9 cellular contexts compared by ENCODE assay signal in genomic region chr20:25247100-25247665, GRCh38. TPM values are rescaled to one million over a fixed set of nuclear protein-coding genes. Genes with fewer than 3 reads are reported as not detected.
A peak's percentile ranks its signal among the peaks of the same experiment; 100 is the strongest.
DNase-seq lines count a peak whose midpoint lies in the region; ATAC-seq, FAIRE-seq and TF ChIP-seq lines count a peak whose summit lies in the region.
"Had no signal": no experiment of that assay in that cellular context is flagged by ENCODE, and none has a peak within 500 bp of the region (broad histone marks: within the 10 kb centered on the region; RNA-seq: fewer than 3 reads in every experiment).

No MANE protein-coding gene starts in this region.

- peaks cover 5% of the 10 kb centered on the region for H3K36me3 Mint-ChIP-seq in stimulated activated naive CD8-positive, alpha-beta T cell treated with anti-CD3 and anti-CD28 coated beads, Interleukin-15, Interleukin-2, amounts not matched to agents 100 ng/mL and 50 ng/mL, for 24 hours (ENCODE audit: low read depth)

- ATAC-seq in GM21390 (IDR thresholded peaks at IDR 0.05; ENCODE audit: unreplicated experiment), result peak; percentile 10
- peak; percentile 89 for ATAC-seq in HepG2
- ATAC-seq in GM18873 (IDR thresholded peaks at IDR 0.05; ENCODE audit: low FRiP score, unreplicated experiment), result no peak

- peak in 1 of 2 experiments; percentile 26; a peak in 1 of 4 replicates for TF ChIP-seq POLR2A in HepG2 (IDR thresholded peaks at IDR 0.05; ENCODE audit: insufficient read depth in 1 of 2, low read depth in 2 of 2, low read length in 2 of 2)

- CTCF ChIA-PET in HepG2 (lab: Yijun Ruan, JAX; ENCODE audit: low intra/inter-chr PET ratio, low total read pairs), result interaction anchor here (1.3 to 2.6 kb wide), 3 partner anchors 24 to 253 kb away, joined by 3 to 11 read pairs (median 3); no protein-coding TSS in a partner anchor

- H3K4me3 Mint-ChIP-seq in stimulated activated naive CD8-positive, alpha-beta T cell treated with anti-CD3 and anti-CD28 coated beads, Interleukin-15, Interleukin-2, amounts not matched to agents 100 ng/mL and 50 ng/mL, for 24 hours, result peak overlapping the region; percentile 93

- H3K9me3 ChIP-seq in duodenal mucosa (ENCODE audit: control insufficient read depth in 1 of 2, low read length in 2 of 2) (no peaks in the 10 kb centered on the region), HepG2 (ENCODE audit: low read length) (no peaks in the 10 kb centered on the region)

- no peak overlapping the region for H2AFZ ChIP-seq in HepG2 (ENCODE audit: low read length)

- BruUV-seq in HepG2 (replicated peaks; lab: Mats Ljungman, UMichigan), result TSS peak; percentile 78

- H3K4me3 ChIP-seq in duodenal mucosa (ENCODE audit: low read depth in 1 of 2, low read length in 2 of 2) (peak overlapping the region; percentile 84 to 97), HepG2 (replicated peaks in 1 of 3; ENCODE audit: insufficient read depth in 1 of 3, low read depth in 2 of 3, low read length in 3 of 3) (peak overlapping the region; percentile 67 to 93 (median 69))

- peak overlapping the region; percentile 60 to 86 for H3K9ac ChIP-seq in duodenal mucosa (ENCODE audit: low read depth in 1 of 2, low read length in 2 of 2)
- H3K9ac ChIP-seq in HepG2 (ENCODE audit: insufficient read depth, low read depth, low read length), result peak overlapping the region; percentile 81

- no peaks in the 10 kb centered on the region for H3K27me3 ChIP-seq in duodenal mucosa (ENCODE audit: control insufficient read depth in 1 of 2, insufficient read depth in 2 of 2, low read length in 2 of 2)
- H3K27me3 ChIP-seq in HepG2 (ENCODE audit: control insufficient read depth in 1 of 2, insufficient read depth in 2 of 2, low read length in 2 of 2), result peaks cover 1 to 19% of the 10 kb centered on the region in 2 experiments; a peak in 2 of 5 replicates

- TF ChIP-seq EP300 in HepG2 (IDR thresholded peaks at IDR 0.05; ENCODE audit: low read depth in 2 of 2, low read length in 2 of 2) (0 out of 4 replicates have a peak, but pooled peaks of 1 of the 2 experiments have one; percentile 4), HepG2 (CRISPR knock-in tag; IDR thresholded peaks at IDR 0.05; ENCODE audit: borderline replicate concordance) (no peak)

- peak; percentile 72 for TF ChIP-seq RAD21 in HepG2 (CRISPR knock-in tag; IDR thresholded peaks at IDR 0.05)

- peaks cover 33% of the 10 kb centered on the region for H3K79me2 ChIP-seq in HepG2 (ENCODE audit: insufficient read depth, low read length)

- H3K4me1 ChIP-seq in duodenal mucosa (ENCODE audit: control insufficient read depth in 1 of 2, insufficient read depth in 2 of 2, low read length in 2 of 2) (peaks cover 32 to 35% of the 10 kb centered on the region in 2 donors), HepG2 (ENCODE audit: insufficient read depth, low read length) (peaks cover 51% of the 10 kb centered on the region)

- intact Hi-C loops in HepG2 (cut with micrococcal nuclease; ENCODE audit: unreplicated experiment), result loop anchor here (1.0 to 2.0 kb wide), 4 partner anchors 10 to 51 kb away; no protein-coding TSS in a partner anchor

- H3K27ac Mint-ChIP-seq in stimulated activated naive CD8-positive, alpha-beta T cell treated with anti-CD3 and anti-CD28 coated beads, Interleukin-15, Interleukin-2, amounts not matched to agents 100 ng/mL and 50 ng/mL, for 24 hours, result peak overlapping the region; percentile 31

- no peaks in the 10 kb centered on the region for H3K36me3 ChIP-seq in duodenal mucosa (ENCODE audit: control insufficient read depth in 1 of 2, insufficient read depth in 2 of 2, low read length in 2 of 2)
- no peaks in the 10 kb centered on the region for H3K36me3 ChIP-seq in HepG2 (replicated peaks in 1 of 2; ENCODE audit: control insufficient read depth in 1 of 2, insufficient read depth in 2 of 2, low read length in 2 of 2)

- peak; percentile 18 for FAIRE-seq in HepG2 (lab: Jason Lieb, UNC)
- FAIRE-seq: colon had no signal

- H3K9me3 Mint-ChIP-seq in stimulated activated naive CD8-positive, alpha-beta T cell treated with anti-CD3 and anti-CD28 coated beads, Interleukin-15, Interleukin-2, amounts not matched to agents 100 ng/mL and 50 ng/mL, for 24 hours, result no peaks in the 10 kb centered on the region

- POLR2A ChIA-PET in HepG2 (lab: Yijun Ruan, JAX), result interaction anchor here (0.8 to 3.6 kb wide), 27 partner anchors 9 to 449 kb away, joined by 3 to 72 read pairs (median 6); partner anchors contain the start of genes ABHD12, APMAP, ENTPD6 and GINS1

- peaks cover 17% of the 10 kb centered on the region for H3K27me3 Mint-ChIP-seq in stimulated activated naive CD8-positive, alpha-beta T cell treated with anti-CD3 and anti-CD28 coated beads, Interleukin-15, Interleukin-2, amounts not matched to agents 100 ng/mL and 50 ng/mL, for 24 hours

- H4K20me1 ChIP-seq in HepG2 (ENCODE audit: insufficient read depth, low read length), result no peaks in the 10 kb centered on the region

- peak; percentile 99 for TF ChIP-seq CTCF in HepG2 (CRISPR knock-in tag; IDR thresholded peaks at IDR 0.05)

- H3K4me2 ChIP-seq in HepG2 (ENCODE audit: low read depth, low read length), result peak overlapping the region; percentile 100

- H3K27ac ChIP-seq in duodenal mucosa (ENCODE audit: low read depth, low read length), result peak overlapping the region; percentile 71
- peak overlapping the region; percentile 60 for H3K27ac ChIP-seq in HepG2 (ENCODE audit: extremely low read length, insufficient read depth, low read length)

- DNase-seq in DMS153 treated with DMSO at 0.1 percent for 48 hours (lab: John Stamatoyannopoulos, UW; ENCODE audit: unreplicated experiment), result peak; percentile 22
- peak; percentile 56 for DNase-seq in KBM-7
- peak; percentile 89 for DNase-seq in SW480 (ENCODE audit: low spot score)
- peak; percentile 82 for DNase-seq in HepG2 (ENCODE audit: low spot score)

- WGBS in HepG2 (ENCODE audit: low lambda C conversion rate), result 1% methylated on average over 10 of the region's 28 CpGs

- H3K4me1 Mint-ChIP-seq in stimulated activated naive CD8-positive, alpha-beta T cell treated with anti-CD3 and anti-CD28 coated beads, Interleukin-15, Interleukin-2, amounts not matched to agents 100 ng/mL and 50 ng/mL, for 24 hours (ENCODE audit: low read depth), result peaks cover 47% of the 10 kb centered on the region

- in situ Hi-C loops in KBM-7 (cut with MboI; ENCODE audit: low pct_unique_long_range_greater_than_20kb, low sequenced_read_pairs), result no loop called here
- in situ Hi-C loops in HepG2 (cut with HindIII; ENCODE audit: extremely low pct_ligation_motif_present, low pct_unique_long_range_greater_than_20kb), result no loop called here

TF ChIP-seq in HepG2, 621 proteins besides CTCF, POLR2A, EP300 and RAD21 (continues in another document):
- TF ChIP-seq PLRG1 (conservative IDR thresholded peaks at IDR 0.05), result no peak
- no peak for TF ChIP-seq ATAD3A (CRISPR knock-in tag; IDR thresholded peaks at IDR 0.05)
- no peak for TF ChIP-seq TBL1XR1 (IDR thresholded peaks at IDR 0.05; ENCODE audit: borderline replicate concordance, low read length, partially characterized antibody)

RNA-seq across cellular contexts. Expression of gene PYGB, which starts 0.7 kb away (rescaled TPM):
- total RNA-seq in HepG2 (2016; rRNA removed; fragmentation: Illumina TruSeq; extraction: Trizol), result 82.0 and 86.3 TPM in 2 replicates
- 5.4 and 6.5 TPM in 2 replicates for total RNA-seq in HepG2 (2016; cell fraction: cytosol; rRNA removed; fragmentation: Illumina TruSeq; extraction: Trizol; ENCODE audit: low read depth)
- total RNA-seq in HepG2 (2016; cell fraction: insoluble cytoplasmic fraction; rRNA removed; fragmentation: Illumina TruSeq; extraction: Trizol), result 69.1 and 89.6 TPM in 2 replicates
- 18.0 and 19.5 TPM in 2 replicates for total RNA-seq in HepG2 (2016; cell fraction: membrane; rRNA removed; fragmentation: Illumina TruSeq; extraction: Trizol)
- total RNA-seq in HepG2 (2016; cell fraction: nucleus; rRNA removed; fragmentation: Illumina TruSeq; extraction: Trizol), result 59.8 and 63.0 TPM in 2 replicates
- 24.2 and 37.5 TPM in 2 replicates for polyA plus RNA-seq in HepG2 (2011; rRNA removed)
- polyA plus RNA-seq in HepG2 (2011; cell fraction: cytosol; rRNA removed), result 24.4 and 27.4 TPM in 2 replicates
- 111 and 112 TPM in 2 replicates for polyA plus RNA-seq in HepG2 (2011; cell fraction: nucleus; rRNA removed)
- 26.9 and 46.5 TPM in 2 replicates for polyA plus RNA-seq in HepG2 (2012)
- 3.5 TPM in 2 replicates for polyA plus RNA-seq in HepG2 (2016; cell fraction: cytosol; fragmentation: Illumina TruSeq; extraction: Trizol; ENCODE audit: low read depth)
- 45.7 and 58.6 TPM in 2 replicates for polyA plus RNA-seq in HepG2 (2016; cell fraction: insoluble cytoplasmic fraction; fragmentation: Illumina TruSeq; extraction: Trizol; ENCODE audit: low read depth)
- polyA plus RNA-seq in HepG2 (2016; cell fraction: membrane; fragmentation: Illumina TruSeq; extraction: Trizol; ENCODE audit: low read depth), result 7.2 and 9.8 TPM in 2 replicates
- 79.7 and 85.5 TPM in 2 replicates for polyA plus RNA-seq in HepG2 (2016; cell fraction: nucleus; fragmentation: Illumina TruSeq; extraction: Trizol; ENCODE audit: insufficient read depth, low read depth)
- polyA minus RNA-seq in HepG2 (2011; rRNA and poly(A)+ RNA removed; ENCODE audit: low replicate concordance), result 26.5 and 80.5 TPM in 2 replicates
- 36.1 and 38.1 TPM in 2 replicates for polyA minus RNA-seq in HepG2 (2011; cell fraction: cytosol; rRNA and poly(A)+ RNA removed)
- 27.9 and 31.3 TPM in 2 replicates for polyA minus RNA-seq in HepG2 (2011; cell fraction: nucleus; rRNA and poly(A)+ RNA removed)

RNA-seq across cellular contexts. Expression of gene ENTPD6, which starts 51.7 kb away (rescaled TPM):
- total RNA-seq in HepG2 (2016; rRNA removed; fragmentation: Illumina TruSeq; extraction: Trizol), result 98.4 and 164 TPM in 2 replicates
- total RNA-seq in HepG2 (2016; cell fraction: cytosol; rRNA removed; fragmentation: Illumina TruSeq; extraction: Trizol; ENCODE audit: low read depth), result 67.6 and 72.5 TPM in 2 replicates
- 90.5 and 177 TPM in 2 replicates for total RNA-seq in HepG2 (2016; cell fraction: insoluble cytoplasmic fraction; rRNA removed; fragmentation: Illumina TruSeq; extraction: Trizol)
- total RNA-seq in HepG2 (2016; cell fraction: membrane; rRNA removed; fragmentation: Illumina TruSeq; extraction: Trizol), result 139 and 152 TPM in 2 replicates
- 149 and 161 TPM in 2 replicates for total RNA-seq in HepG2 (2016; cell fraction: nucleus; rRNA removed; fragmentation: Illumina TruSeq; extraction: Trizol)
- 172 and 221 TPM in 2 replicates for polyA plus RNA-seq in HepG2 (2011; rRNA removed)
- 185 and 213 TPM in 2 replicates for polyA plus RNA-seq in HepG2 (2011; cell fraction: cytosol; rRNA removed)
- polyA plus RNA-seq in HepG2 (2011; cell fraction: nucleus; rRNA removed), result 538 and 633 TPM in 2 replicates
- 90.9 and 112 TPM in 2 replicates for polyA plus RNA-seq in HepG2 (2012)
- 59.4 and 67.7 TPM in 2 replicates for polyA plus RNA-seq in HepG2 (2016; cell fraction: cytosol; fragmentation: Illumina TruSeq; extraction: Trizol; ENCODE audit: low read depth)
- polyA plus RNA-seq in HepG2 (2016; cell fraction: insoluble cytoplasmic fraction; fragmentation: Illumina TruSeq; extraction: Trizol; ENCODE audit: low read depth), result 85.6 and 91.9 TPM in 2 replicates
- 104 and 119 TPM in 2 replicates for polyA plus RNA-seq in HepG2 (2016; cell fraction: membrane; fragmentation: Illumina TruSeq; extraction: Trizol; ENCODE audit: low read depth)
- 320 and 321 TPM in 2 replicates for polyA plus RNA-seq in HepG2 (2016; cell fraction: nucleus; fragmentation: Illumina TruSeq; extraction: Trizol; ENCODE audit: insufficient read depth, low read depth)
- polyA minus RNA-seq in HepG2 (2011; rRNA and poly(A)+ RNA removed; ENCODE audit: low replicate concordance), result 25.3 and 228 TPM in 2 replicates
- polyA minus RNA-seq in HepG2 (2011; cell fraction: cytosol; rRNA and poly(A)+ RNA removed), result 56.6 and 60.3 TPM in 2 replicates
- polyA minus RNA-seq in HepG2 (2011; cell fraction: nucleus; rRNA and poly(A)+ RNA removed), result 98.2 and 106 TPM in 2 replicates

Comparison
In these comparisons a context has a peak if more than half of its experiments do, and no peak if none do; other contexts are left out.
1. DNase-seq: peak in every context shown above with its lines; median percentile 89 in SW480; 82 in HepG2; 56 in KBM-7; 22 in DMS153 treated with DMSO at 0.1 percent for 48 hours.